9 cellular contexts compared by ENCODE assay signal in genomic region chr1:46522184-46522968, GRCh38. TPM values are rescaled to one million over a fixed set of nuclear protein-coding genes. Genes with fewer than 3 reads are reported as not detected.
A peak's percentile ranks its signal among the peaks of the same experiment; 100 is the strongest.
DNase-seq lines count a peak whose midpoint lies in the region; ATAC-seq, FAIRE-seq and TF ChIP-seq lines count a peak whose summit lies in the region.
"Had no signal": no experiment of that assay in that cellular context is flagged by ENCODE, and none has a peak within 500 bp of the region (broad histone marks: within the 10 kb centered on the region; RNA-seq: fewer than 3 reads in every experiment).

No MANE protein-coding gene starts in this region.

- ATAC-seq in activated naive CD8-positive, alpha-beta T cell treated with anti-CD3 and anti-CD28 coated beads, Interleukin-2, amount 10 ng/mL, durations not matched to agents 7 days and 5 days (ENCODE audit: low read depth) = peak; percentile 48
- no peak for ATAC-seq in HG02759 (IDR thresholded peaks at IDR 0.05; ENCODE audit: unreplicated experiment)
- ATAC-seq in GM18505 (IDR thresholded peaks at IDR 0.05; ENCODE audit: unreplicated experiment) = no peak

- no peak for TF ChIP-seq RAD21 in Ishikawa (IDR thresholded peaks at IDR 0.05; ENCODE audit: low read depth)

- H3K4me1 Mint-ChIP-seq in activated naive CD8-positive, alpha-beta T cell treated with anti-CD3 and anti-CD28 coated beads, Interleukin-2, amount 10 ng/mL, durations not matched to agents 7 days and 5 days = peaks cover 17% of the 10 kb centered on the region

- H3K27ac Mint-ChIP-seq in activated naive CD8-positive, alpha-beta T cell treated with anti-CD3 and anti-CD28 coated beads, Interleukin-2, amount 10 ng/mL, durations not matched to agents 7 days and 5 days = no peak overlapping the region

- peaks cover 25% of the 10 kb centered on the region for H3K27me3 Mint-ChIP-seq in activated naive CD8-positive, alpha-beta T cell treated with anti-CD3 and anti-CD28 coated beads, Interleukin-2, amount 10 ng/mL, durations not matched to agents 7 days and 5 days

- no peaks in the 10 kb centered on the region for H3K9me3 Mint-ChIP-seq in activated naive CD8-positive, alpha-beta T cell treated with anti-CD3 and anti-CD28 coated beads, Interleukin-2, amount 10 ng/mL, durations not matched to agents 7 days and 5 days

- H3K4me3 Mint-ChIP-seq in activated naive CD8-positive, alpha-beta T cell treated with anti-CD3 and anti-CD28 coated beads, Interleukin-2, amount 10 ng/mL, durations not matched to agents 7 days and 5 days = no peak overlapping the region

- DNase-seq in NCI-H2196 (lab: John Stamatoyannopoulos, UW; ENCODE audit: unreplicated experiment) (peak; percentile 14), NCI-H2196 treated with DMSO at 0.1 percent for 48 hours (lab: John Stamatoyannopoulos, UW; ENCODE audit: unreplicated experiment) (no peak), left kidney (ENCODE audit: low read depth, low spot score) (peak; percentile 55), GM12891 (ENCODE audit: insufficient read length, low spot score) (no peak)
- no peak for DNase-seq in activated naive CD8-positive, alpha-beta T cell treated with anti-CD3 and anti-CD28 coated beads, Interleukin-2, amount 10 ng/mL, durations not matched to agents 7 days and 5 days

- FAIRE-seq in GM12891 (lab: Jason Lieb, UNC) = no peak
- FAIRE-seq: A204.1 had no signal

- TF ChIP-seq POLR2A in GM18505 (IDR thresholded peaks at IDR 0.05; ENCODE audit: borderline replicate concordance, extremely low read depth, insufficient read depth, insufficient read length) = no peak
- no peak for TF ChIP-seq POLR2A in GM12891 (IDR thresholded peaks at IDR 0.05; ENCODE audit: low read depth, low read length)

- POLR2A ChIA-PET in activated naive CD8-positive, alpha-beta T cell treated with anti-CD3 and anti-CD28 coated beads, Interleukin-2, amount 10 ng/mL, durations not matched to agents 7 days and 5 days (lab: Charles Lee) = no interaction called here

- H3K36me3 Mint-ChIP-seq in activated naive CD8-positive, alpha-beta T cell treated with anti-CD3 and anti-CD28 coated beads, Interleukin-2, amount 10 ng/mL, durations not matched to agents 7 days and 5 days = no peaks in the 10 kb centered on the region

- TF ChIP-seq EP300 in Ishikawa (IDR thresholded peaks at IDR 0.05; ENCODE audit: borderline replicate concordance) = peak; percentile 98

TF ChIP-seq in Ishikawa, 13 proteins besides CTCF, POLR2A, EP300 and RAD21 (continues in another document):
- TF ChIP-seq CREB1 (IDR thresholded peaks at IDR 0.05; ENCODE audit: low read depth) (0 out of 2 replicates have a peak, but pooled peaks have one; percentile 31), TEAD4 (IDR thresholded peaks at IDR 0.05) (peak; percentile 88), REST (IDR thresholded peaks at IDR 0.05; ENCODE audit: low read depth) (no peak), USF1 (IDR thresholded peaks at IDR 0.05) (peak; percentile 59), TAF1 (IDR thresholded peaks at IDR 0.05; ENCODE audit: low read depth) (peak; percentile 36; the same call in 1 of the 2 replicates), YY1 (IDR thresholded peaks at IDR 0.05; ENCODE audit: low read depth) (peak; percentile 21; the same call in 1 of the 2 replicates), NFIC (IDR thresholded peaks at IDR 0.05) (peak; percentile 99), MAX (IDR thresholded peaks at IDR 0.05) (peak; percentile 93), ZBTB7A (IDR thresholded peaks at IDR 0.05; ENCODE audit: low read depth) (peak; percentile 57; the same call in 1 of the 2 replicates), EGR1 (IDR thresholded peaks at IDR 0.05) (peak; percentile 99)

TF ChIP-seq in GM12891, 5 proteins besides CTCF, POLR2A, EP300 and RAD21:
- TF ChIP-seq SPI1 (IDR thresholded peaks at IDR 0.05; ENCODE audit: low read depth, low read length) = no peak
- TF ChIP-seq POU2F2 (IDR thresholded peaks at IDR 0.05; ENCODE audit: low read depth, low read length) = no peak
- TF ChIP-seq POLR2AphosphoS5 (IDR thresholded peaks at IDR 0.05; ENCODE audit: low read depth, low read length) = no peak
- TF ChIP-seq TAF1 (IDR thresholded peaks at IDR 0.05; ENCODE audit: low read depth, low read length) = no peak
- TF ChIP-seq PAX5 (IDR thresholded peaks at IDR 0.05; ENCODE audit: insufficient read depth, low read length, severe bottlenecking) = no peak

RNA-seq across cellular contexts. Expression of gene KNCN, which starts 29.1 kb away (rescaled TPM):
- total RNA-seq in activated naive CD8-positive, alpha-beta T cell treated with anti-CD3 and anti-CD28 coated beads, Interleukin-2, amount 10 ng/mL, durations not matched to agents 7 days and 5 days = not detected
- not detected for polyA plus RNA-seq in GM12891 (2012; ENCODE audit: low read depth, missing spikeins)

RNA-seq across cellular contexts. Expression of gene DMBX1, which starts 32.7 kb away (rescaled TPM):
- total RNA-seq in activated naive CD8-positive, alpha-beta T cell treated with anti-CD3 and anti-CD28 coated beads, Interleukin-2, amount 10 ng/mL, durations not matched to agents 7 days and 5 days = under 1 TPM in 1 of 2 experiments, not detected in 1; 0.11 TPM
- polyA plus RNA-seq in GM12891 (2012; ENCODE audit: low read depth, missing spikeins) = not detected

Comparison
In these comparisons a context has a peak if more than half of its experiments do, and no peak if none do; other contexts are left out.
1. DNase-seq: peak in NCI-H2196 (single experiment) and left kidney (single experiment); none in NCI-H2196 treated with DMSO at 0.1 percent for 48 hours (single experiment), activated naive CD8-positive, alpha-beta T cell treated with anti-CD3 and anti-CD28 coated beads, Interleukin-2, amount 10 ng/mL, durations not matched to agents 7 days and 5 days (single experiment) and GM12891 (single experiment).